In the genomic region with DNA sequence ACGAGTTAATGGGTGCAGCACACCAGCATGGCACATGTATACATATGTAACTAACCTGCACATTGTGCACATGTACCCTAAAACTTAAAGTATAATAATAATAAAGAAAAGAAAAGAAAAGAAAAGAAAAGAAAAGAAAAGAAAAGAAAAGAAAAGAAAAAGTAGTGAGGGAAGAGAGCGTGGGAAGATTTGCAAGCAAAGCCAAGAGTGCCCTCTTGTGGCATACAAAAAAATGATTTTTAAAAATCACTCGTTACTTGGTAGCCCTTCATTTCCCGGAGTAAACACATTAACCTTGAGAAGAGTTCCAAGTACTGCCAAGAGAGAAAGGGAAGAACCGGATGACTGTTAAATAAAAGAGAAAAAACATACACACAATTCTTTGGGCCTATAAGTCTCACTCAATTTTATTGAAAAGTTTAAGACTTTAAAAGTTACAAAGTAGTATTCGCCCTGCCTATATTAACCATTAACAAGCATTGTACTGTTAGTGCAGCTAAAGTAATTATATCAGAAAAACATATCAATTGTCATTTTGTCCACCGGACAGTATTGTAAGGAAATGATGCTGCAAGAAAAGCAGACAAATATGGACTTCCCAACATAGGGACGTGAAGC, we compare ENCODE assay signal across 8 cellular contexts. TPM values are rescaled to one million over a fixed set of nuclear protein-coding genes. Genes with fewer than 3 reads are reported as not detected.
A peak's percentile ranks its signal among the peaks of the same experiment; 100 is the strongest.
DNase-seq lines count a peak whose midpoint lies in the region; ATAC-seq and TF ChIP-seq lines count a peak whose summit lies in the region.

No MANE protein-coding gene starts in this region.

- in situ Hi-C loops in GM23248 (cut with MboI): loop anchor here (5.0 to 10.0 kb wide), 3 partner anchors 181 to 378 kb away; no protein-coding TSS in a partner anchor

- WGBS in GM23248 (ENCODE audit: low coverage in 1 of 2, low lambda C conversion rate in 2 of 2, missing lambda C conversion rate in 2 of 2), 2 experiments: 38 to 41% methylated on average over 8 of the region's 8 CpGs

- H3K27me3 ChIP-seq in GM23248 (replicated peaks; ENCODE audit: insufficient read depth) (no peaks in the 10 kb centered on the region), neural cell (ENCODE audit: insufficient read depth, low read depth, low read length) (peaks cover 24% of the 10 kb centered on the region)

- H3K9ac ChIP-seq in GM23248 (no peak overlapping the region), neural cell (ENCODE audit: low read length) (no peak overlapping the region)

- TF ChIP-seq EP300 in neural cell (conservative IDR thresholded peaks at IDR 0.05; ENCODE audit: poor library complexity, severe bottlenecking): no peak

- TF ChIP-seq CTCF in AG10803 (conservative IDR thresholded peaks at IDR 0.05; ENCODE audit: low read length) (peak; percentile 66), RWPE1 (conservative IDR thresholded peaks at IDR 0.05; ENCODE audit: low read depth) (peak; percentile 76), neural cell (IDR thresholded peaks at IDR 0.05; ENCODE audit: poor library complexity, severe bottlenecking) (peak; percentile 75)

- H3K4me3 ChIP-seq in AG10803 (ENCODE audit: low read length): no peak overlapping the region
- no peak overlapping the region for H3K4me3 ChIP-seq in GM23248
- H3K4me3 ChIP-seq in neural cell (ENCODE audit: low read length): no peak overlapping the region

- H3K9me3 ChIP-seq in GM23248 (ENCODE audit: low read depth) (no peaks in the 10 kb centered on the region), neural cell (ENCODE audit: low read length) (no peaks in the 10 kb centered on the region)

- H3K9me2 ChIP-seq in GM23248 (ENCODE audit: insufficient read depth): no peaks in the 10 kb centered on the region
- H3K9me2 ChIP-seq in neural cell (ENCODE audit: insufficient read depth, low read length): no peaks in the 10 kb centered on the region

- peaks cover 44% of the 10 kb centered on the region for H3K4me1 ChIP-seq in GM23248 (ENCODE audit: insufficient read depth)

- H3K4me2 ChIP-seq in GM23248 (ENCODE audit: unreplicated experiment) (no peak overlapping the region), neural cell (ENCODE audit: low read length) (no peak overlapping the region)

- 0 out of 2 replicates have a peak, but pooled peaks cover 10% of the 10 kb centered on the region for H3K36me3 ChIP-seq in GM23248 (ENCODE audit: low read depth)
- H3K36me3 ChIP-seq in neural cell (ENCODE audit: insufficient read depth, low read length): no peaks in the 10 kb centered on the region

- no peak overlapping the region for H3K27ac ChIP-seq in GM23248
- H3K27ac ChIP-seq in RWPE1: no peak overlapping the region
- no peak overlapping the region for H3K27ac ChIP-seq in neural cell (ENCODE audit: low read length)

- peak; percentile 81 for TF ChIP-seq RAD21 in neural cell (conservative IDR thresholded peaks at IDR 0.05)

- peaks cover 36% of the 10 kb centered on the region for H3F3A ChIP-seq in GM23248 (ENCODE audit: insufficient read depth)
- peaks cover 4% of the 10 kb centered on the region for H3F3A ChIP-seq in neural cell (ENCODE audit: insufficient read depth, low read length, poor library complexity, severe bottlenecking)

- POLR2A ChIA-PET in RWPE1 (lab: Yijun Ruan, JAX; ENCODE audit: low non-redundant PET): no interaction called here

- CTCF ChIA-PET in RWPE1 (lab: Yijun Ruan, JAX): interaction anchor here (0.5 to 1.6 kb wide), 11 partner anchors 51 to 352 kb away, joined by 3 to 10 read pairs (median 3); no protein-coding TSS in a partner anchor

- DNase-seq in AG10803 (ENCODE audit: low read depth) (peak; percentile 66), GM23248 (peak; percentile 79), RWPE1 (ENCODE audit: low spot score) (peak; percentile 48), UCSD-AML1 (lab: John Stamatoyannopoulos, UW; ENCODE audit: unreplicated experiment) (no peak)

- ATAC-seq in esophagus mucosa: peak; percentile 49
- no peak for ATAC-seq in GM18861 (IDR thresholded peaks at IDR 0.05; ENCODE audit: unreplicated experiment)
- no peak for ATAC-seq in GM21528 (IDR thresholded peaks at IDR 0.05; ENCODE audit: low FRiP score, unreplicated experiment)

- no peaks in the 10 kb centered on the region for H4K20me1 ChIP-seq in GM23248 (ENCODE audit: insufficient read depth)
- no peaks in the 10 kb centered on the region for H4K20me1 ChIP-seq in neural cell (ENCODE audit: insufficient read depth)

- no peak overlapping the region for H2AFZ ChIP-seq in GM23248
- no peak overlapping the region for H2AFZ ChIP-seq in neural cell (ENCODE audit: low read depth, low read length)

- H3K79me2 ChIP-seq in GM23248 (ENCODE audit: insufficient read depth): no peaks in the 10 kb centered on the region
- H3K79me2 ChIP-seq in neural cell (replicated peaks; ENCODE audit: insufficient read depth, low read length): no peaks in the 10 kb centered on the region

TF ChIP-seq in neural cell, 6 proteins besides CTCF, POLR2A, EP300 and RAD21:
- TF ChIP-seq, protein P1, sequence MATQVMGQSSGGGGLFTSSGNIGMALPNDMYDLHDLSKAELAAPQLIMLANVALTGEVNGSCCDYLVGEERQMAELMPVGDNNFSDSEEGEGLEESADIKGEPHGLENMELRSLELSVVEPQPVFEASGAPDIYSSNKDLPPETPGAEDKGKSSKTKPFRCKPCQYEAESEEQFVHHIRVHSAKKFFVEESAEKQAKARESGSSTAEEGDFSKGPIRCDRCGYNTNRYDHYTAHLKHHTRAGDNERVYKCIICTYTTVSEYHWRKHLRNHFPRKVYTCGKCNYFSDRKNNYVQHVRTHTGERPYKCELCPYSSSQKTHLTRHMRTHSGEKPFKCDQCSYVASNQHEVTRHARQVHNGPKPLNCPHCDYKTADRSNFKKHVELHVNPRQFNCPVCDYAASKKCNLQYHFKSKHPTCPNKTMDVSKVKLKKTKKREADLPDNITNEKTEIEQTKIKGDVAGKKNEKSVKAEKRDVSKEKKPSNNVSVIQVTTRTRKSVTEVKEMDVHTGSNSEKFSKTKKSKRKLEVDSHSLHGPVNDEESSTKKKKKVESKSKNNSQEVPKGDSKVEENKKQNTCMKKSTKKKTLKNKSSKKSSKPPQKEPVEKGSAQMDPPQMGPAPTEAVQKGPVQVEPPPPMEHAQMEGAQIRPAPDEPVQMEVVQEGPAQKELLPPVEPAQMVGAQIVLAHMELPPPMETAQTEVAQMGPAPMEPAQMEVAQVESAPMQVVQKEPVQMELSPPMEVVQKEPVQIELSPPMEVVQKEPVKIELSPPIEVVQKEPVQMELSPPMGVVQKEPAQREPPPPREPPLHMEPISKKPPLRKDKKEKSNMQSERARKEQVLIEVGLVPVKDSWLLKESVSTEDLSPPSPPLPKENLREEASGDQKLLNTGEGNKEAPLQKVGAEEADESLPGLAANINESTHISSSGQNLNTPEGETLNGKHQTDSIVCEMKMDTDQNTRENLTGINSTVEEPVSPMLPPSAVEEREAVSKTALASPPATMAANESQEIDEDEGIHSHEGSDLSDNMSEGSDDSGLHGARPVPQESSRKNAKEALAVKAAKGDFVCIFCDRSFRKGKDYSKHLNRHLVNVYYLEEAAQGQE (IDR thresholded peaks at IDR 0.05; ENCODE audit: borderline replicate concordance): no peak
- peak; percentile 84 for TF ChIP-seq SMC3 (conservative IDR thresholded peaks at IDR 0.05; ENCODE audit: poor library complexity)

RNA-seq across cellular contexts. Expression of a gene that starts 6.2 kb away (rescaled TPM):
- total RNA-seq in GM23248 (2014; rRNA removed; shearing (Covaris generic)): 25.2 and 34.9 TPM in 2 replicates
- polyA plus RNA-seq in GM23248 (2016; fragmentation: Nextera tagmentation; extraction: Ambion mirVana) (16.1 and 18.0 TPM in 2 replicates), neural cell (0.22 TPM in 1 of 2 replicates, not detected in the other)
- total RNA-seq in esophagus mucosa: 4.8 TPM
- not detected in 2 replicates for polyA minus RNA-seq in neural cell

RNA-seq across cellular contexts. Expression of a gene that starts 38.3 kb away (rescaled TPM):
- total RNA-seq in GM23248 (2014; rRNA removed; shearing (Covaris generic)): 109 and 113 TPM in 2 replicates
- polyA plus RNA-seq in GM23248 (2016; fragmentation: Nextera tagmentation; extraction: Ambion mirVana) (134 and 137 TPM in 2 replicates), neural cell (20.8 and 28.3 TPM in 2 replicates)
- 26.6 TPM for total RNA-seq in esophagus mucosa
- polyA minus RNA-seq in neural cell: 23.6 and 32.4 TPM in 2 replicates
